15 cellular contexts compared by ENCODE assay signal in genomic region chr17:48720263-48721008, GRCh38. TPM values are rescaled to one million over a fixed set of nuclear protein-coding genes. Genes with fewer than 3 reads are reported as not detected.
DNase-seq lines count a peak whose midpoint lies in the region; ATAC-seq lines count a peak whose summit lies in the region.
"Had no signal": no experiment of that assay in that cellular context is flagged by ENCODE, and none has a peak within 500 bp of the region (broad histone marks: within the 10 kb centered on the region; RNA-seq: fewer than 3 reads in every experiment).

No MANE protein-coding gene starts in this region.

- H3K27ac ChIP-seq in CD4-positive, CD25-positive, alpha-beta regulatory T cell (ENCODE audit: insufficient read depth, low read length, poor library complexity, severe bottlenecking): no peak overlapping the region
- H3K27ac ChIP-seq in HUES6 (ENCODE audit: low read depth, low read length) (peak overlapping the region; percentile 54; the same call in 1 of the 2 replicates), mucosa of rectum (ENCODE audit: low read depth in 2 of 2, low read length in 2 of 2) (peak overlapping the region; percentile 84 to 94)
- H3K27ac ChIP-seq: gastroesophageal sphincter had no signal

- CTCF ChIA-PET in activated CD4-positive, alpha-beta memory T cell treated with anti-CD3 and anti-CD28 coated beads for 36 hours (lab: Charles Lee): interaction anchor here (0.8 to 1.5 kb wide), 11 partner anchors 8 to 165 kb away, joined by 3 to 5 read pairs (median 3); partner anchors contain the start of genes HOXB13, HOXB5 and HOXB8

- H3K27me3 ChIP-seq in CD4-positive, CD25-positive, alpha-beta regulatory T cell (ENCODE audit: control insufficient read depth, insufficient read depth, low read length): peaks cover 52% of the 10 kb centered on the region
- H3K27me3 ChIP-seq in HUES6 (ENCODE audit: control insufficient read depth, insufficient read depth, low read length) (peaks cover 99% of the 10 kb centered on the region), mucosa of rectum (ENCODE audit: control insufficient read depth in 2 of 2, insufficient read depth in 2 of 2, low read length in 2 of 2) (peaks cover 23 to 33% of the 10 kb centered on the region in 2 donors)

- H3K4me3 ChIP-seq in CD4-positive, CD25-positive, alpha-beta regulatory T cell (ENCODE audit: low read depth, low read length): no peak overlapping the region
- H3K4me3 ChIP-seq in HUES6 (ENCODE audit: low read depth, low read length) (peak overlapping the region; percentile 62), mucosa of rectum (ENCODE audit: low read length in 2 of 2) (peak overlapping the region; percentile 70 to 76)
- H3K4me3 ChIP-seq: gastroesophageal sphincter had no signal

- POLR2A ChIA-PET in activated CD4-positive, alpha-beta memory T cell treated with anti-CD3 and anti-CD28 coated beads for 36 hours (lab: Charles Lee): no interaction called here

- peaks cover 55% of the 10 kb centered on the region for H3K4me1 ChIP-seq in CD4-positive, CD25-positive, alpha-beta regulatory T cell (ENCODE audit: control insufficient read depth, insufficient read depth, low read length, poor library complexity, severe bottlenecking)
- peaks cover 42% of the 10 kb centered on the region for H3K4me1 ChIP-seq in HUES6 (ENCODE audit: control insufficient read depth, insufficient read depth, low read length)
- H3K4me1 ChIP-seq in mucosa of rectum (ENCODE audit: control insufficient read depth in 2 of 2, insufficient read depth in 2 of 2, low read length in 2 of 2): peaks cover 11 to 12% of the 10 kb centered on the region in 2 donors

- no peaks in the 10 kb centered on the region for H3K36me3 ChIP-seq in CD4-positive, CD25-positive, alpha-beta regulatory T cell (ENCODE audit: control insufficient read depth, insufficient read depth, low read length)
- H3K36me3 ChIP-seq in HUES6 (ENCODE audit: control insufficient read depth, insufficient read depth, low read length) (no peaks in the 10 kb centered on the region), mucosa of rectum (ENCODE audit: control insufficient read depth in 2 of 2, insufficient read depth in 2 of 2, low read length in 2 of 2) (no peaks in the 10 kb centered on the region)
- H3K36me3 ChIP-seq: gastroesophageal sphincter had no signal

- no peaks in the 10 kb centered on the region for H3K36me3 Mint-ChIP-seq in CD4-positive, CD25-positive, alpha-beta regulatory T cell
- H3K36me3 Mint-ChIP-seq in activated CD4-positive, alpha-beta memory T cell treated with anti-CD3 and anti-CD28 coated beads for 36 hours: peaks cover 2% of the 10 kb centered on the region

- H3K27me3 Mint-ChIP-seq in CD4-positive, CD25-positive, alpha-beta regulatory T cell: peaks cover 98% of the 10 kb centered on the region
- peaks cover 88% of the 10 kb centered on the region for H3K27me3 Mint-ChIP-seq in activated CD4-positive, alpha-beta memory T cell treated with anti-CD3 and anti-CD28 coated beads for 36 hours

- intact Hi-C loops in activated CD4-positive, alpha-beta memory T cell treated with anti-CD3 and anti-CD28 coated beads for 36 hours (cut with micrococcal nuclease): loop anchor here (5.0 to 10.0 kb wide), 4 partner anchors 43 to 274 kb away; partner anchors contain the start of genes HOXB8 and IGF2BP1

- peaks cover 0 to 11% (median 2%) of the 10 kb centered on the region in 7 donors for H3K9me3 Mint-ChIP-seq in CD4-positive, CD25-positive, alpha-beta regulatory T cell
- no peaks in the 10 kb centered on the region for H3K9me3 Mint-ChIP-seq in activated CD4-positive, alpha-beta memory T cell treated with anti-CD3 and anti-CD28 coated beads for 36 hours

- peaks cover 1 to 5% of the 10 kb centered on the region in 2 experiments for H3K9me3 ChIP-seq in CD4-positive, CD25-positive, alpha-beta regulatory T cell (ENCODE audit: control insufficient read depth in 2 of 2, low read length in 2 of 2)
- H3K9me3 ChIP-seq in HUES6 (ENCODE audit: control insufficient read depth, insufficient read depth, low read depth, low read length) (no peaks in the 10 kb centered on the region), mucosa of rectum (ENCODE audit: control insufficient read depth in 2 of 2, low read length in 2 of 2) (no peaks in the 10 kb centered on the region)
- H3K9me3 ChIP-seq: gastroesophageal sphincter had no signal

- no peak for DNase-seq in CD4-positive, CD25-positive, alpha-beta regulatory T cell
- DNase-seq in activated CD4-positive, alpha-beta memory T cell treated with anti-CD3 and anti-CD28 coated beads for 36 hours: no peak
- no peak for DNase-seq in UCSD-AML1 (lab: John Stamatoyannopoulos, UW; ENCODE audit: unreplicated experiment)
- DNase-seq in MV-4-11 (lab: John Stamatoyannopoulos, UW): no peak
- no peak for DNase-seq in NCI-H2227 (lab: John Stamatoyannopoulos, UW; ENCODE audit: unreplicated experiment)
- DNase-seq: effector CD4-positive, alpha-beta T cell; KBM-7; NCI-H1694 treated with DMSO at 0.1 percent for 48 hours had no signal

- no peak for ATAC-seq in CD4-positive, CD25-positive, alpha-beta regulatory T cell (ENCODE audit: low read depth in 2 of 2)
- ATAC-seq in HG03280 (IDR thresholded peaks at IDR 0.05; ENCODE audit: unreplicated experiment): no peak
- ATAC-seq: gastroesophageal sphincter had no signal

- H3K4me1 Mint-ChIP-seq in CD4-positive, CD25-positive, alpha-beta regulatory T cell: peaks cover 7 to 56% (median 29%) of the 10 kb centered on the region in 4 donors
- H3K4me1 Mint-ChIP-seq in activated CD4-positive, alpha-beta memory T cell treated with anti-CD3 and anti-CD28 coated beads for 36 hours (ENCODE audit: low read depth): peaks cover 32% of the 10 kb centered on the region

- H3K4me3 Mint-ChIP-seq in CD4-positive, CD25-positive, alpha-beta regulatory T cell: peak overlapping the region; percentile 3 to 76 (median 30)
- H3K4me3 Mint-ChIP-seq in activated CD4-positive, alpha-beta memory T cell treated with anti-CD3 and anti-CD28 coated beads for 36 hours: peak overlapping the region; percentile 40

- peak overlapping the region in 1 of 3 donors; percentile 70 for H3K27ac Mint-ChIP-seq in CD4-positive, CD25-positive, alpha-beta regulatory T cell
- H3K27ac Mint-ChIP-seq in activated CD4-positive, alpha-beta memory T cell treated with anti-CD3 and anti-CD28 coated beads for 36 hours: peak overlapping the region; percentile 36

- peak overlapping the region; percentile 87 for H3K9ac ChIP-seq in HUES6 (ENCODE audit: low read length)
- peak overlapping the region; percentile 80 to 87 for H3K9ac ChIP-seq in mucosa of rectum (ENCODE audit: low read depth in 1 of 2, low read length in 2 of 2)

RNA-seq across cellular contexts. Expression of gene PRAC1, which starts 1.9 kb away (rescaled TPM):
- not detected for total RNA-seq in CD4-positive, CD25-positive, alpha-beta regulatory T cell
- polyA plus RNA-seq in CD4-positive, CD25-positive, alpha-beta regulatory T cell: not detected
- not detected for total RNA-seq in activated CD4-positive, alpha-beta memory T cell treated with anti-CD3 and anti-CD28 coated beads for 36 hours
- total RNA-seq: gastroesophageal sphincter, skeletal muscle tissue, temporal lobe had no signal
- polyA plus RNA-seq: neural cell had no signal

RNA-seq across cellular contexts. Expression of gene PRAC2, which starts 2.5 kb away (rescaled TPM):
- not detected for total RNA-seq in CD4-positive, CD25-positive, alpha-beta regulatory T cell
- not detected for polyA plus RNA-seq in CD4-positive, CD25-positive, alpha-beta regulatory T cell
- not detected for total RNA-seq in activated CD4-positive, alpha-beta memory T cell treated with anti-CD3 and anti-CD28 coated beads for 36 hours
- total RNA-seq: gastroesophageal sphincter, skeletal muscle tissue, temporal lobe had no signal
- polyA plus RNA-seq: neural cell had no signal

RNA-seq across cellular contexts. Expression of gene HOXB13, which starts 8.1 kb away (rescaled TPM):
- not detected for total RNA-seq in CD4-positive, CD25-positive, alpha-beta regulatory T cell
- not detected for polyA plus RNA-seq in CD4-positive, CD25-positive, alpha-beta regulatory T cell
- not detected for total RNA-seq in activated CD4-positive, alpha-beta memory T cell treated with anti-CD3 and anti-CD28 coated beads for 36 hours
- total RNA-seq: gastroesophageal sphincter, skeletal muscle tissue, temporal lobe had no signal
- polyA plus RNA-seq: neural cell had no signal
